8 cellular contexts compared by ENCODE assay signal in the genomic region with DNA sequence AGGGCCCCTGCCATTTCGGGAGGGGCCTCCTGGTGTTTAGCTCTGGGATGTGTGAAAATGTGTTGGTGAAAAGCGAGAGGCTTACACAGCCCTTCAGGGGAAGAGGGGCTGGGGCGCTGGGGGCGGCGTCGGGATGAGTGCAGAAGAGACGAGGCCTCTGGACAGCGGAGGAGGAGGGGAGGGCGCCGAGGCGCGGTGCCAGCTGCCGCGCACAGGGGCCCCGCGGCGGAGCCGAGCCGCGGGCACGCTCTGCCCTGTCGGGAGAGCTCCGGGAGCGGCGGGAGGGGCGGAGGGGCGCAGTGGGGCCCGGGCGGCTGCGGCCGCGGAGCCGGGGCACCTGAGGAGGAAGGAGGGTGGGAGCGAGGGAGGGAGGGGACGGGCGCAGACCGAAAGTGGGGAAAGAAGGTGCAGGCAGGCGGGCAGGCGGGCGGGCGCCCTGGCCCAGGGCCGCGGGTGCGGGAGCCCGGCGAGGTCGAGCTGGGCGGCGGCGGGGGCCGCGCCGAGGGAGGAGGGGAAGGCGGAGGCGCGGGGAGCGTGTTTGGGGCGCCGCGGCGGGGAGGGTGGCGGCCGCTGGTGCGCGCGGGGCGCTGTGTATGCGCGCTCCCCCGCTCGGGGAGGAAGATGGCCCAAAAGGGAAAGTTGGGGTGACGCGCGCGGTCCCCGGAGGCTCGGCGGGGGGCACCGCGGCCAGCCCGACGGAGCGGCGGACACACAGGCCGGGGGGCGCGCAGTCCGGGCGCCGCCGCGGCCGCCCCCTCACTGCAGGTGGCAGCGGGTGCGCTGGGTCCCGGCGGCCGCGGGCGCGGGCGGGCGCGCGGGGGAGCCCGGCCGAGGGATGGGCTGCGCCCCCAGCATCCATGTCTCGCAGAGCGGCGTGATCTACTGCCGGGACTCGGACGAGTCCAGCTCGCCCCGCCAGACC. TPM values are rescaled to one million over a fixed set of nuclear protein-coding genes. Genes with fewer than 3 reads are reported as not detected.
DNase-seq lines count a peak whose midpoint lies in the region; ATAC-seq, FAIRE-seq and TF ChIP-seq lines count a peak whose summit lies in the region.

A gene with protein sequence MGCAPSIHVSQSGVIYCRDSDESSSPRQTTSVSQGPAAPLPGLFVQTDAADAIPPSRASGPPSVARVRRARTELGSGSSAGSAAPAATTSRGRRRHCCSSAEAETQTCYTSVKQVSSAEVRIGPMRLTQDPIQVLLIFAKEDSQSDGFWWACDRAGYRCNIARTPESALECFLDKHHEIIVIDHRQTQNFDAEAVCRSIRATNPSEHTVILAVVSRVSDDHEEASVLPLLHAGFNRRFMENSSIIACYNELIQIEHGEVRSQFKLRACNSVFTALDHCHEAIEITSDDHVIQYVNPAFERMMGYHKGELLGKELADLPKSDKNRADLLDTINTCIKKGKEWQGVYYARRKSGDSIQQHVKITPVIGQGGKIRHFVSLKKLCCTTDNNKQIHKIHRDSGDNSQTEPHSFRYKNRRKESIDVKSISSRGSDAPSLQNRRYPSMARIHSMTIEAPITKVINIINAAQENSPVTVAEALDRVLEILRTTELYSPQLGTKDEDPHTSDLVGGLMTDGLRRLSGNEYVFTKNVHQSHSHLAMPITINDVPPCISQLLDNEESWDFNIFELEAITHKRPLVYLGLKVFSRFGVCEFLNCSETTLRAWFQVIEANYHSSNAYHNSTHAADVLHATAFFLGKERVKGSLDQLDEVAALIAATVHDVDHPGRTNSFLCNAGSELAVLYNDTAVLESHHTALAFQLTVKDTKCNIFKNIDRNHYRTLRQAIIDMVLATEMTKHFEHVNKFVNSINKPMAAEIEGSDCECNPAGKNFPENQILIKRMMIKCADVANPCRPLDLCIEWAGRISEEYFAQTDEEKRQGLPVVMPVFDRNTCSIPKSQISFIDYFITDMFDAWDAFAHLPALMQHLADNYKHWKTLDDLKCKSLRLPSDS (plus strand): TSS at position 590 of the 922 bp plus-strand sequence. CDS start 246 bp downstream, at position 836.

- H3K27me3 ChIP-seq in cardiac muscle cell = peaks cover 90% of the 10 kb centered on the region
- H3K27me3 ChIP-seq in astrocyte (ENCODE audit: insufficient read depth, low read length) = peaks cover 62% of the 10 kb centered on the region
- no peaks in the 10 kb centered on the region for H3K27me3 ChIP-seq in layer of hippocampus (ENCODE audit: control insufficient read depth, insufficient read depth, low read length)

- no peak within 1 kb of the TSS for H3K9ac ChIP-seq in astrocyte (ENCODE audit: low read length)

- H3K9me3 ChIP-seq in cardiac muscle cell (ENCODE audit: low read depth) (no peaks in the 10 kb centered on the region), astrocyte (ENCODE audit: insufficient read depth, low read depth, low read length) (no peaks in the 10 kb centered on the region)

- no peak within 1 kb of the TSS for H3K27ac ChIP-seq in cardiac muscle cell
- no peak within 1 kb of the TSS for H3K27ac ChIP-seq in astrocyte (ENCODE audit: low read depth, low read length)
- peak within 1 kb of the TSS; percentile 6 for H3K27ac ChIP-seq in layer of hippocampus (ENCODE audit: low read depth, low read length)

- peak within 1 kb of the TSS; percentile 81 for H3K4me2 ChIP-seq in astrocyte (ENCODE audit: low read length)

- H3K4me3 ChIP-seq in cardiac muscle cell (peak within 1 kb of the TSS; percentile 36), astrocyte (ENCODE audit: insufficient read depth, low read depth, low read length) (peak within 1 kb of the TSS; percentile 35)

- H3K4me1 ChIP-seq in cardiac muscle cell (ENCODE audit: low read depth) = no peaks in the 10 kb centered on the region
- H3K4me1 ChIP-seq in astrocyte (ENCODE audit: insufficient read depth, low read length) = no peaks in the 10 kb centered on the region

- H4K20me1 ChIP-seq in astrocyte (ENCODE audit: insufficient read depth, low read length) = no peaks in the 10 kb centered on the region

- no peak for FAIRE-seq in astrocyte (lab: Jason Lieb, UNC)

- DNase-seq in cardiac muscle cell (ENCODE audit: low read depth in 1 of 2, low spot score in 1 of 2) = peak in 1 of 2 donors; percentile 23
- DNase-seq in cardiac septum (ENCODE audit: low spot score) = no peak
- no peak for DNase-seq in astrocyte (ENCODE audit: low read depth)
- DNase-seq in stimulated activated naive CD8-positive, alpha-beta T cell treated with anti-CD3 and anti-CD28 coated beads, Interleukin-15, Interleukin-2, amounts not matched to agents 100 U/mL and 50 U/mL, for 24 hours = no peak
- DNase-seq in NCI-H226 = no peak
- DNase-seq in stimulated activated CD4-positive, alpha-beta T cell treated with anti-CD3 and anti-CD28 coated beads, Interleukin-4, amount 100 ng/mL, for 4 hours = no peak

- peak within 1 kb of the TSS; percentile 53 for H3K27ac Mint-ChIP-seq in astrocyte (ENCODE audit: unreplicated experiment)

- no peaks in the 10 kb centered on the region for H3K79me2 ChIP-seq in astrocyte (ENCODE audit: insufficient read depth, low read length)

- no peaks in the 10 kb centered on the region for H3K36me3 Mint-ChIP-seq in astrocyte (ENCODE audit: low read depth, unreplicated experiment)

- no peak for TF ChIP-seq CTCF in cardiac muscle cell (IDR thresholded peaks at IDR 0.05; ENCODE audit: low read depth, low read length)
- TF ChIP-seq CTCF in astrocyte (IDR thresholded peaks at IDR 0.05; ENCODE audit: insufficient read depth, low read depth, low read length) = no peak

- peak; percentile 15 for ATAC-seq in stimulated activated naive CD8-positive, alpha-beta T cell treated with anti-CD3 and anti-CD28 coated beads, Interleukin-15, Interleukin-2, amounts not matched to agents 100 U/mL and 50 U/mL, for 24 hours
- no peak for ATAC-seq in HG02884 (IDR thresholded peaks at IDR 0.05; ENCODE audit: unreplicated experiment)

- intact Hi-C loops in cardiac septum (cut with DNase I) = loop anchor here (5.0 kb wide), 1 partner anchor 63 kb away; no protein-coding TSS in a partner anchor

- peaks cover 67% of the 10 kb centered on the region for H3K27me3 Mint-ChIP-seq in astrocyte (ENCODE audit: low read depth, unreplicated experiment)

- H3K4me1 Mint-ChIP-seq in astrocyte (ENCODE audit: low read depth, unreplicated experiment) = no peaks in the 10 kb centered on the region

- H3K36me3 ChIP-seq in cardiac muscle cell (no peaks in the 10 kb centered on the region), astrocyte (ENCODE audit: insufficient read depth, low read length) (no peaks in the 10 kb centered on the region)

- H3K4me3 Mint-ChIP-seq in astrocyte (ENCODE audit: unreplicated experiment) = peak within 1 kb of the TSS; percentile 85

- H2AFZ ChIP-seq in astrocyte (ENCODE audit: low read depth, low read length) = peak within 1 kb of the TSS; percentile 16

- H3K9me3 Mint-ChIP-seq in astrocyte (ENCODE audit: unreplicated experiment) = peaks cover 3% of the 10 kb centered on the region

RNA-seq across cellular contexts. Expression of the gene that starts here (rescaled TPM):
- total RNA-seq in cardiac muscle cell (0.83 and 3.3 TPM in 2 replicates), cardiac septum (5.7 TPM), astrocyte (0.18 and 0.22 TPM in 2 replicates)
- 0.84 and 1.4 TPM in 2 replicates for polyA plus RNA-seq in cardiac muscle cell
